Comparison of ENCODE assay signal across 12 cellular contexts in the genomic region with DNA sequence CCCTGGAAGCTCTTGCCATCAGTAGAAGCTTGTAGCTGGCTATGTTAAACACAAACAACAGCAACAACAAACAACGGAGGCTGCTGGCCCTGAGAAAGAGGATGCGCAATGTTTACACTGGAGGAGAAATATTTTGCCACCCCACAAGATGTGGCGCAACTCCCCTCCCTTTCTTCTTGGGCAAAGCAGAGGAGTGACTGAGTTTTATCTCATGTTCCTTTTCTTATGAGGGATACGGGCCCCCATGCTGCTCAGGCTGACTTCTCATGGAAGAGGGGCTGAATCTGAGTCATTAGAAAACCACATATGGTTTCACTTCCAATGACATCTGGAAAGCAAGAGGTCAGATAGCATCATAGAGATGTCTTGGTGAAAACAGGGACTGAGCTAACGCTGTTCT.
DNase-seq lines count a peak whose midpoint lies in the region; ATAC-seq and TF ChIP-seq lines count a peak whose summit lies in the region.
"Had no signal": no experiment of that assay in that cellular context is flagged by ENCODE, and none has a peak within 500 bp of the region (broad histone marks: within the 10 kb centered on the region; RNA-seq: fewer than 3 reads in every experiment).

No MANE protein-coding gene starts in this region.

- H3K27ac ChIP-seq in left ventricle myocardium inferior (replicated peaks) (peak overlapping the region; percentile 18), right atrium auricular region (no peak overlapping the region)
- H3K27ac ChIP-seq: A549, stomach had no signal

- H3K4me3 ChIP-seq in left ventricle myocardium inferior (no peak overlapping the region), right atrium auricular region (no peak overlapping the region), adipocyte (ENCODE audit: low read length) (peak overlapping the region; percentile 1)
- H3K4me3 ChIP-seq: A549, stomach had no signal

- H3K9ac ChIP-seq in adipocyte (ENCODE audit: low read length) = no peak overlapping the region

- H3K27me3 ChIP-seq in left ventricle myocardium inferior (ENCODE audit: low read depth) = no peaks in the 10 kb centered on the region
- no peaks in the 10 kb centered on the region for H3K27me3 ChIP-seq in right atrium auricular region
- H3K27me3 ChIP-seq in adipocyte (replicated peaks; ENCODE audit: control insufficient read depth, insufficient read depth, low read length) = no peaks in the 10 kb centered on the region
- H3K27me3 ChIP-seq: stomach had no signal

- H3K9me3 ChIP-seq in left ventricle myocardium inferior (replicated peaks) (no peaks in the 10 kb centered on the region), right atrium auricular region (no peaks in the 10 kb centered on the region), adipocyte (ENCODE audit: control insufficient read depth, low read length) (no peaks in the 10 kb centered on the region)
- H3K9me3 ChIP-seq: A549, stomach had no signal

- ATAC-seq in HG03571 (IDR thresholded peaks at IDR 0.05; ENCODE audit: unreplicated experiment) = no peak
- ATAC-seq in HG02798 (IDR thresholded peaks at IDR 0.05; ENCODE audit: poor library complexity, unreplicated experiment) = no peak
- ATAC-seq in GM21786 (IDR thresholded peaks at IDR 0.05; ENCODE audit: unreplicated experiment) = no peak
- ATAC-seq: A549 had no signal

- TF ChIP-seq CTCF in left ventricle myocardium inferior (IDR thresholded peaks at IDR 0.05; ENCODE audit: borderline replicate concordance) = no peak
- no peak for TF ChIP-seq CTCF in right atrium auricular region (IDR thresholded peaks at IDR 0.05)

- intact Hi-C loops in left ventricle myocardium inferior (cut with micrococcal nuclease) = no loop called here

- no peak for DNase-seq in left ventricle myocardium inferior
- DNase-seq in right atrium auricular region (ENCODE audit: low spot score) = no peak
- peak; percentile 81 for DNase-seq in adipocyte (ENCODE audit: low read depth)
- peak; percentile 56 for DNase-seq in islet precursor cell
- DNase-seq in DMS53 (lab: John Stamatoyannopoulos, UW) = no peak
- DNase-seq: NK-92 treated with Interleukin-12 subunit alpha and Interleukin-12 subunit beta, amount 100 ng/mL, for 24 hours; occipital lobe; stomach had no signal

- no peaks in the 10 kb centered on the region for H3K4me1 ChIP-seq in left ventricle myocardium inferior
- H3K4me1 ChIP-seq in right atrium auricular region = no peaks in the 10 kb centered on the region
- H3K4me1 ChIP-seq in adipocyte (ENCODE audit: control insufficient read depth, insufficient read depth, low read length) = peaks cover 31% of the 10 kb centered on the region
- H3K4me1 ChIP-seq: A549, stomach had no signal

- H3K36me3 ChIP-seq in left ventricle myocardium inferior (no peaks in the 10 kb centered on the region), right atrium auricular region (no peaks in the 10 kb centered on the region), adipocyte (ENCODE audit: control insufficient read depth, insufficient read depth, low read length, severe bottlenecking) (no peaks in the 10 kb centered on the region)
- H3K36me3 ChIP-seq: stomach had no signal

Comparison
In these comparisons a context has a peak if more than half of its experiments do, and no peak if none do; other contexts are left out.
1. DNase-seq: peak in adipocyte (single experiment) and islet precursor cell (single experiment); none in left ventricle myocardium inferior (single experiment), right atrium auricular region (single experiment) and DMS53 (single experiment).